In the genomic region with DNA sequence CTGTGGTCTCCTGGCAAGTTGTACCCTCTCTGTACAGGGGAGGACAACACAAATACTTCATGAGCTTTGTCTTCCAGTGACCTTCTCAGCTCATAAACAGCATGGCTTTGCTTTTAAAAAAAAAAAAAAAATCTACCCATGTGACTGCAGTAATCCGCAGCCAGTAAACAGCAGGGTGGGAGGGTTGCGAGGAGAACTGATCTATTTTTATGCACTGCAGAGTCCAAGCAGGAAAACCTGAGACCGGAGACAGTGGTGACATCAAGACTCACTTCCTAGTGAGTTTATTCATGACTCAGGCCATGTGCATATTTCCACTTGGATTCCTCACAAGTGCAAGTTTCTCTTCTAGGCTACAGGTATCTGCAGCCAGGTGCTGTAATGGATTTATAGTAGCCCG, we compare ENCODE assay signal across 13 cellular contexts.
DNase-seq lines count a peak whose midpoint lies in the region; ATAC-seq and TF ChIP-seq lines count a peak whose summit lies in the region.
"Had no signal": no experiment of that assay in that cellular context is flagged by ENCODE, and none has a peak within 500 bp of the region (broad histone marks: within the 10 kb centered on the region; RNA-seq: fewer than 3 reads in every experiment).

No MANE protein-coding gene starts in this region.

- H3K36me3 Mint-ChIP-seq in activated CD4-positive, alpha-beta memory T cell treated with anti-CD3 and anti-CD28 coated beads for 36 hours: peaks cover 11% of the 10 kb centered on the region

- H3K36me3 ChIP-seq in BJ (ENCODE audit: control insufficient read depth, insufficient read depth, low read length): no peaks in the 10 kb centered on the region; the same call in 1 of the 2 replicates

- H3K27ac Mint-ChIP-seq in activated CD4-positive, alpha-beta memory T cell treated with anti-CD3 and anti-CD28 coated beads for 36 hours: no peak overlapping the region
- H3K27ac Mint-ChIP-seq: activated CD8-positive, alpha-beta T cell treated with anti-CD3 and anti-CD28 coated beads, Interleukin-2, amount 10 ng/mL, durations not matched to agents 7 days and 5 days had no signal

- no peak overlapping the region for H3K4me3 Mint-ChIP-seq in activated CD4-positive, alpha-beta memory T cell treated with anti-CD3 and anti-CD28 coated beads for 36 hours
- H3K4me3 Mint-ChIP-seq: activated CD8-positive, alpha-beta T cell treated with anti-CD3 and anti-CD28 coated beads, Interleukin-2, amount 10 ng/mL, durations not matched to agents 7 days and 5 days had no signal

- H3K27me3 ChIP-seq in BJ (ENCODE audit: control insufficient read depth, insufficient read depth, low read length): no peaks in the 10 kb centered on the region
- H3K27me3 ChIP-seq: thyroid gland had no signal

- no peak overlapping the region for H3K4me3 ChIP-seq in BJ (ENCODE audit: low read depth, low read length)
- H3K4me3 ChIP-seq: GM12878, thyroid gland had no signal

- H3K4me1 Mint-ChIP-seq in activated CD4-positive, alpha-beta memory T cell treated with anti-CD3 and anti-CD28 coated beads for 36 hours (ENCODE audit: low read depth): peaks cover 6% of the 10 kb centered on the region
- H3K4me1 Mint-ChIP-seq: CD4-positive, alpha-beta memory T cell had no signal

- ATAC-seq in left lobe of liver (peak; percentile 65), GM18873 (IDR thresholded peaks at IDR 0.05; ENCODE audit: low FRiP score, unreplicated experiment) (no peak), HG02981 (IDR thresholded peaks at IDR 0.05; ENCODE audit: unreplicated experiment) (no peak)
- ATAC-seq: activated CD8-positive, alpha-beta T cell treated with anti-CD3 and anti-CD28 coated beads, Interleukin-2, amount 10 ng/mL, durations not matched to agents 7 days and 5 days; GM12878 had no signal

- peak; percentile 31 for DNase-seq in BJ (ENCODE audit: low read depth)
- peak; percentile 34 for DNase-seq in NCI-H1694 treated with DMSO at 0.1 percent for 48 hours (lab: John Stamatoyannopoulos, UW)
- DNase-seq in cerebellar nuclear complex (lab: John Stamatoyannopoulos, UW): peak; percentile 41 to 73
- DNase-seq in left lobe of liver (ENCODE audit: low spot score): no peak
- no peak for DNase-seq in activated CD4-positive, alpha-beta memory T cell treated with anti-CD3 and anti-CD28 coated beads for 36 hours
- no peak for DNase-seq in COLO668 (lab: John Stamatoyannopoulos, UW; ENCODE audit: unreplicated experiment)
- DNase-seq: activated CD8-positive, alpha-beta T cell treated with anti-CD3 and anti-CD28 coated beads, Interleukin-2, amount 10 ng/mL, durations not matched to agents 7 days and 5 days; CD4-positive, alpha-beta memory T cell; NCI-H1092; thyroid gland had no signal

- CTCF ChIA-PET in BJ (lab: Yijun Ruan, JAX): interaction anchor here (1.7 kb wide), 1 partner anchor 90 kb away, joined by 4 read pairs; no protein-coding TSS in a partner anchor
- CTCF ChIA-PET in activated CD4-positive, alpha-beta memory T cell treated with anti-CD3 and anti-CD28 coated beads for 36 hours (lab: Charles Lee): interaction anchor here (3.2 kb wide), 1 partner anchor 86 kb away, joined by 11 read pairs; no protein-coding TSS in a partner anchor

- POLR2A ChIA-PET in BJ (lab: Charles Lee): interaction anchor here (0.6 kb wide), 1 partner anchor 141 kb away, joined by 6 read pairs; no protein-coding TSS in a partner anchor
- POLR2A ChIA-PET in activated CD4-positive, alpha-beta memory T cell treated with anti-CD3 and anti-CD28 coated beads for 36 hours (lab: Charles Lee): no interaction called here

- H3K27me3 Mint-ChIP-seq in activated CD4-positive, alpha-beta memory T cell treated with anti-CD3 and anti-CD28 coated beads for 36 hours: no peaks in the 10 kb centered on the region
- H3K27me3 Mint-ChIP-seq: CD4-positive, alpha-beta memory T cell had no signal

- intact Hi-C loops in activated CD4-positive, alpha-beta memory T cell treated with anti-CD3 and anti-CD28 coated beads for 36 hours (cut with micrococcal nuclease): no loop called here

- H3K9me3 Mint-ChIP-seq in activated CD4-positive, alpha-beta memory T cell treated with anti-CD3 and anti-CD28 coated beads for 36 hours: no peaks in the 10 kb centered on the region
- H3K9me3 Mint-ChIP-seq: CD4-positive, alpha-beta memory T cell had no signal

- no peak for TF ChIP-seq CTCF in BJ (IDR thresholded peaks at IDR 0.05; ENCODE audit: insufficient read depth, low read depth, low read length)

Comparison
In these comparisons a context has a peak if more than half of its experiments do, and no peak if none do; other contexts are left out.
1. DNase-seq: peak in BJ (single experiment), NCI-H1694 treated with DMSO at 0.1 percent for 48 hours (single experiment) and cerebellar nuclear complex (2 of 2); none in left lobe of liver (single experiment), activated CD4-positive, alpha-beta memory T cell treated with anti-CD3 and anti-CD28 coated beads for 36 hours (single experiment) and COLO668 (single experiment).